ENCODE assay signal across 25 cellular contexts in the genomic region with DNA sequence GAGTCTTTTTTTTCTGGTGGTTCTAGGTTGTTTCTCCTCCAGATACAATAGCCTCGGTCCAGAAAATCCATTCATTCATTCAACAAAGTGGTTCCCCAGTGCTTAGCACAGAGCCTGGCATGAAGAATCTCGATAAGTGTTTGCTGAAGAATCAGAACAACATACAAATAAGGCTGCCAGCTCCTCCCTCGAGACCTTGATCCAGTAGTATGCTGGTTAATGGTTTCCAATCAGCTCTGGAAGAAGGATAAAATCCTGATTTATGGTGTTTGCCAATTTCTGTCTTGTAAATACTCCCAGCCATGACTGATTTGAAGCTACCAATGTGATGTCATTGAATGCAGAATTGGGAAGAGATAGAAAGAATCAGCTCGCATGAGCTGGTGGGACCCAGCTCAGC. TPM values are rescaled to one million over a fixed set of nuclear protein-coding genes. Genes with fewer than 3 reads are reported as not detected.
A peak's percentile ranks its signal among the peaks of the same experiment; 100 is the strongest.
DNase-seq lines count a peak whose midpoint lies in the region; ATAC-seq, FAIRE-seq and TF ChIP-seq lines count a peak whose summit lies in the region.
"Had no signal": no experiment of that assay in that cellular context is flagged by ENCODE, and none has a peak within 500 bp of the region (broad histone marks: within the 10 kb centered on the region; RNA-seq: fewer than 3 reads in every experiment).

No MANE protein-coding gene starts in this region.

- peaks cover 24% of the 10 kb centered on the region for H3K27me3 ChIP-seq in left ventricle myocardium inferior (ENCODE audit: low read depth)
- H3K27me3 ChIP-seq in bronchial epithelial cell (ENCODE audit: control insufficient read depth, insufficient read depth, low read length): peaks cover 3% of the 10 kb centered on the region

- intact Hi-C loops in left ventricle myocardium inferior (cut with micrococcal nuclease) (no loop called here), left cardiac atrium (cut with DNase I) (no loop called here), left colon (cut with DNase I, micrococcal nuclease) (no loop called here)
- intact Hi-C loops in activated naive CD4-positive, alpha-beta T cell treated with anti-CD3 and anti-CD28 coated beads for 36 hours (cut with micrococcal nuclease): no loop called here

- H3K27ac Mint-ChIP-seq in activated naive CD4-positive, alpha-beta T cell treated with anti-CD3 and anti-CD28 coated beads for 36 hours: no peak overlapping the region
- H3K27ac Mint-ChIP-seq in activated CD8-positive, alpha-beta T cell treated with anti-CD3 and anti-CD28 coated beads, Interleukin-2, amount 10 ng/mL, durations not matched to agents 7 days and 5 days: no peak overlapping the region
- H3K27ac Mint-ChIP-seq: B cell; CD4-positive, alpha-beta T cell; CD8-positive, alpha-beta memory T cell; HFFc6 had no signal

- H3K9me3 Mint-ChIP-seq in activated naive CD4-positive, alpha-beta T cell treated with anti-CD3 and anti-CD28 coated beads for 36 hours: no peaks in the 10 kb centered on the region
- no peaks in the 10 kb centered on the region for H3K9me3 Mint-ChIP-seq in activated CD8-positive, alpha-beta T cell treated with anti-CD3 and anti-CD28 coated beads, Interleukin-2, amount 10 ng/mL, durations not matched to agents 7 days and 5 days (ENCODE audit: insufficient read depth)
- H3K9me3 Mint-ChIP-seq: CD4-positive, alpha-beta T cell; CD8-positive, alpha-beta memory T cell; HFFc6 had no signal

- peaks cover 91% of the 10 kb centered on the region for H3K4me1 ChIP-seq in left ventricle myocardium inferior

- peaks cover 23% of the 10 kb centered on the region for H3K27me3 Mint-ChIP-seq in activated naive CD4-positive, alpha-beta T cell treated with anti-CD3 and anti-CD28 coated beads for 36 hours (ENCODE audit: low read depth)
- peaks cover 38% of the 10 kb centered on the region for H3K27me3 Mint-ChIP-seq in activated CD8-positive, alpha-beta T cell treated with anti-CD3 and anti-CD28 coated beads, Interleukin-2, amount 10 ng/mL, durations not matched to agents 7 days and 5 days (ENCODE audit: low read depth)

- H3K4me3 ChIP-seq in left ventricle myocardium inferior (peak overlapping the region; percentile 17), bronchial epithelial cell (ENCODE audit: low read depth, low read length) (no peak overlapping the region)
- H3K4me3 ChIP-seq: BLaER1, GM12878 had no signal

- CTCF ChIA-PET in activated naive CD4-positive, alpha-beta T cell treated with anti-CD3 and anti-CD28 coated beads for 36 hours (lab: Charles Lee): interaction anchor here (1.1 to 2.3 kb wide), 2 partner anchors 14 to 25 kb away, joined by 3 to 7 read pairs; no protein-coding TSS in a partner anchor
- CTCF ChIA-PET in activated CD8-positive, alpha-beta T cell treated with anti-CD3 and anti-CD28 coated beads, Interleukin-2, amount 10 ng/mL, durations not matched to agents 7 days and 5 days (lab: Charles Lee): interaction anchor here (0.7 to 1.9 kb wide), 3 partner anchors 25 to 59 kb away, joined by 3 to 7 read pairs (median 4); no protein-coding TSS in a partner anchor

- DNase-seq in left ventricle myocardium inferior: no peak
- DNase-seq in left cardiac atrium: no peak
- no peak for DNase-seq in bronchial epithelial cell (ENCODE audit: low read depth)
- no peak for DNase-seq in left colon
- no peak for DNase-seq in activated naive CD4-positive, alpha-beta T cell treated with anti-CD3 and anti-CD28 coated beads for 36 hours
- no peak for DNase-seq in activated CD8-positive, alpha-beta T cell treated with anti-CD3 and anti-CD28 coated beads, Interleukin-2, amount 10 ng/mL, durations not matched to agents 7 days and 5 days
- DNase-seq in retina: no peak
- DNase-seq: CD4-positive, alpha-beta T cell; DMS 273 treated with DMSO at 0.1 percent for 48 hours; DMS79; EL; GDM1; GOT3; HFFc6 had no signal

- ATAC-seq in left cardiac atrium (no peak), left colon (peak; percentile 63), GM18873 (IDR thresholded peaks at IDR 0.05; ENCODE audit: low FRiP score, unreplicated experiment) (no peak)
- ATAC-seq in activated CD8-positive, alpha-beta T cell treated with anti-CD3 and anti-CD28 coated beads, Interleukin-2, amount 10 ng/mL, durations not matched to agents 7 days and 5 days: no peak
- ATAC-seq: GM12878, HCT116 had no signal

- H3K9me3 ChIP-seq in left ventricle myocardium inferior (replicated peaks): no peaks in the 10 kb centered on the region
- H3K9me3 ChIP-seq: BLaER1 had no signal

- peak; percentile 32 for FAIRE-seq in bronchial epithelial cell (lab: Jason Lieb, UNC)
- FAIRE-seq: A204.1, D721Med, GM12878, H54 had no signal

- TF ChIP-seq CTCF in left ventricle myocardium inferior (IDR thresholded peaks at IDR 0.05; ENCODE audit: borderline replicate concordance): no peak
- no peak for TF ChIP-seq CTCF in bronchial epithelial cell (IDR thresholded peaks at IDR 0.05; ENCODE audit: insufficient read depth, low read length, severe bottlenecking)

- no peaks in the 10 kb centered on the region for H3K36me3 Mint-ChIP-seq in activated naive CD4-positive, alpha-beta T cell treated with anti-CD3 and anti-CD28 coated beads for 36 hours (ENCODE audit: low read depth)
- no peaks in the 10 kb centered on the region for H3K36me3 Mint-ChIP-seq in activated CD8-positive, alpha-beta T cell treated with anti-CD3 and anti-CD28 coated beads, Interleukin-2, amount 10 ng/mL, durations not matched to agents 7 days and 5 days (ENCODE audit: low read depth)
- H3K36me3 Mint-ChIP-seq: CD8-positive, alpha-beta memory T cell had no signal

- H3K4me3 Mint-ChIP-seq in activated naive CD4-positive, alpha-beta T cell treated with anti-CD3 and anti-CD28 coated beads for 36 hours: no peak overlapping the region
- H3K4me3 Mint-ChIP-seq in activated CD8-positive, alpha-beta T cell treated with anti-CD3 and anti-CD28 coated beads, Interleukin-2, amount 10 ng/mL, durations not matched to agents 7 days and 5 days: no peak overlapping the region
- H3K4me3 Mint-ChIP-seq: B cell; CD4-positive, alpha-beta T cell; CD8-positive, alpha-beta memory T cell; HFFc6 had no signal

- H3K4me1 Mint-ChIP-seq in activated naive CD4-positive, alpha-beta T cell treated with anti-CD3 and anti-CD28 coated beads for 36 hours (ENCODE audit: low read depth): no peaks in the 10 kb centered on the region
- no peaks in the 10 kb centered on the region for H3K4me1 Mint-ChIP-seq in activated CD8-positive, alpha-beta T cell treated with anti-CD3 and anti-CD28 coated beads, Interleukin-2, amount 10 ng/mL, durations not matched to agents 7 days and 5 days (ENCODE audit: low read depth)

- peaks cover 8% of the 10 kb centered on the region for H3K36me3 ChIP-seq in left ventricle myocardium inferior
- no peaks in the 10 kb centered on the region for H3K36me3 ChIP-seq in bronchial epithelial cell (ENCODE audit: control insufficient read depth, insufficient read depth, low read length)
- H3K36me3 ChIP-seq: BLaER1 had no signal

- POLR2A ChIA-PET in activated CD8-positive, alpha-beta T cell treated with anti-CD3 and anti-CD28 coated beads, Interleukin-2, amount 10 ng/mL, durations not matched to agents 7 days and 5 days (lab: Charles Lee): no interaction called here

- peak overlapping the region; percentile 95 for H3K27ac ChIP-seq in left ventricle myocardium inferior (replicated peaks)
- H3K27ac ChIP-seq: 22Rv1, BLaER1, C4-2B had no signal

RNA-seq across cellular contexts. Expression of gene HSPA12B, which starts 3.3 kb away (rescaled TPM):
- 12.5 TPM for total RNA-seq in left ventricle myocardium inferior
- total RNA-seq in left cardiac atrium: 10 to 100 TPM; 15.7 to 19.3 TPM
- not detected in 2 replicates for total RNA-seq in bronchial epithelial cell
- total RNA-seq in left colon: 1 to 10 TPM; 2.3 to 2.5 TPM
- total RNA-seq in activated naive CD4-positive, alpha-beta T cell treated with anti-CD3 and anti-CD28 coated beads for 36 hours: not detected
- not detected for total RNA-seq in activated CD8-positive, alpha-beta T cell treated with anti-CD3 and anti-CD28 coated beads, Interleukin-2, amount 10 ng/mL, durations not matched to agents 7 days and 5 days
- total RNA-seq: B cell; CD8-positive, alpha-beta memory T cell; GM12878; HFFc6 had no signal

RNA-seq across cellular contexts. Expression of gene SIGLEC1, which starts 23.4 kb away (rescaled TPM):
- total RNA-seq in left ventricle myocardium inferior (6.4 TPM), left cardiac atrium (10 to 100 TPM; 12.4 to 23.9 TPM), bronchial epithelial cell (not detected in 2 replicates), left colon (10 to 100 TPM in 1 of 2 donors, 1 to 10 TPM in 1; 3.1 to 10.4 TPM)
- under 1 TPM in 1 of 2 experiments, not detected in 1; 0.02 TPM for total RNA-seq in activated naive CD4-positive, alpha-beta T cell treated with anti-CD3 and anti-CD28 coated beads for 36 hours
- total RNA-seq in activated CD8-positive, alpha-beta T cell treated with anti-CD3 and anti-CD28 coated beads, Interleukin-2, amount 10 ng/mL, durations not matched to agents 7 days and 5 days: not detected
- total RNA-seq: HFFc6 had no signal

RNA-seq across cellular contexts. Expression of gene ADISSP, which starts 31.8 kb away (rescaled TPM):
- total RNA-seq in left ventricle myocardium inferior: 10.2 TPM
- 10 to 100 TPM; 17.2 to 23.2 TPM for total RNA-seq in left cardiac atrium
- 15.0 and 15.4 TPM in 2 replicates for total RNA-seq in bronchial epithelial cell
- total RNA-seq in left colon: 10 to 100 TPM; 13.3 to 19.8 TPM
- total RNA-seq in activated naive CD4-positive, alpha-beta T cell treated with anti-CD3 and anti-CD28 coated beads for 36 hours: 10 to 100 TPM; 47.9 to 50.4 TPM
- total RNA-seq in activated CD8-positive, alpha-beta T cell treated with anti-CD3 and anti-CD28 coated beads, Interleukin-2, amount 10 ng/mL, durations not matched to agents 7 days and 5 days: 10 to 100 TPM; 37.4 to 38.5 TPM

RNA-seq across cellular contexts. Expression of gene SPEF1, which starts 45.5 kb away (rescaled TPM):
- total RNA-seq in left ventricle myocardium inferior (0.33 TPM), left cardiac atrium (not detected), bronchial epithelial cell (under 0.01 TPM in 1 of 2 replicates, not detected in the other), left colon (under 1 TPM in 1 of 2 donors, not detected in 1; 0.14 TPM)
- not detected for total RNA-seq in activated naive CD4-positive, alpha-beta T cell treated with anti-CD3 and anti-CD28 coated beads for 36 hours
- under 1 TPM; 0.16 TPM for total RNA-seq in activated CD8-positive, alpha-beta T cell treated with anti-CD3 and anti-CD28 coated beads, Interleukin-2, amount 10 ng/mL, durations not matched to agents 7 days and 5 days
- total RNA-seq: B cell; CD4-positive, alpha-beta T cell; GM12878 had no signal

RNA-seq across cellular contexts. Expression of gene CENPB, which starts 50.8 kb away (rescaled TPM):
- total RNA-seq in left ventricle myocardium inferior: 70.7 TPM
- total RNA-seq in left cardiac atrium: 10 to 100 TPM; 70.8 to 93.6 TPM
- 67.8 and 87.4 TPM in 2 replicates for total RNA-seq in bronchial epithelial cell
- total RNA-seq in left colon: 10 to 100 TPM; 80.5 to 82.2 TPM
- 10 to 100 TPM; 29.1 to 30.3 TPM for total RNA-seq in activated naive CD4-positive, alpha-beta T cell treated with anti-CD3 and anti-CD28 coated beads for 36 hours
- 10 to 100 TPM; 87.1 to 92.0 TPM for total RNA-seq in activated CD8-positive, alpha-beta T cell treated with anti-CD3 and anti-CD28 coated beads, Interleukin-2, amount 10 ng/mL, durations not matched to agents 7 days and 5 days
